In genomic region chr2:186612555-186613440, GRCh38 we compare ENCODE assay signal across 20 cellular contexts. TPM values are rescaled to one million over a fixed set of nuclear protein-coding genes. Genes with fewer than 3 reads are reported as not detected.
A peak's percentile ranks its signal among the peaks of the same experiment; 100 is the strongest.
DNase-seq lines count a peak whose midpoint lies in the region; ATAC-seq, FAIRE-seq and TF ChIP-seq lines count a peak whose summit lies in the region.
"Had no signal": no experiment of that assay in that cellular context is flagged by ENCODE, and none has a peak within 500 bp of the region (broad histone marks: within the 10 kb centered on the region; RNA-seq: fewer than 3 reads in every experiment).

No MANE protein-coding gene starts in this region.

- CTCF ChIA-PET in Caco-2 (lab: Charles Lee) = no interaction called here

- H3K4me3 ChIP-seq in Caco-2 (ENCODE audit: low read depth, low read length) = no peak overlapping the region
- H3K4me3 ChIP-seq: K562, right lobe of liver had no signal

- H3K9me3 Mint-ChIP-seq in nephron progenitor cell (no peaks in the 10 kb centered on the region), Caco-2 (ENCODE audit: unreplicated experiment) (no peaks in the 10 kb centered on the region)
- no peaks in the 10 kb centered on the region for H3K9me3 Mint-ChIP-seq in activated naive CD8-positive, alpha-beta T cell treated with anti-CD3 and anti-CD28 coated beads for 36 hours
- H3K9me3 Mint-ChIP-seq: activated naive CD4-positive, alpha-beta T cell treated with anti-CD3 and anti-CD28 coated beads for 36 hours; HFFc6 had no signal

- TF ChIP-seq CTCF in nephron progenitor cell (IDR thresholded peaks at IDR 0.05) = no peak
- TF ChIP-seq CTCF in Caco-2 (IDR thresholded peaks at IDR 0.05; ENCODE audit: insufficient read depth in 1 of 2, low read depth in 1 of 2, low read length in 1 of 2, severe bottlenecking in 1 of 2, unreplicated experiment in 1 of 2) = no peak

- H3K27me3 ChIP-seq in Caco-2 (replicated peaks; ENCODE audit: control insufficient read depth, insufficient read depth, low read length) = no peaks in the 10 kb centered on the region
- H3K27me3 ChIP-seq: heart left ventricle, right lobe of liver had no signal

- H3K36me3 ChIP-seq in Caco-2 (ENCODE audit: control insufficient read depth, insufficient read depth, low read length) = no peaks in the 10 kb centered on the region
- H3K36me3 ChIP-seq: heart left ventricle, right lobe of liver had no signal

- no peaks in the 10 kb centered on the region for H3K9me3 ChIP-seq in Caco-2
- H3K9me3 ChIP-seq: heart left ventricle, right lobe of liver had no signal

- BruUV-seq in Caco-2 (replicated peaks; lab: Mats Ljungman, UMichigan) = no TSS peak

- ATAC-seq in GM18502 (IDR thresholded peaks at IDR 0.05; ENCODE audit: poor library complexity, unreplicated experiment) = peak; percentile 53
- ATAC-seq in HG02852 (IDR thresholded peaks at IDR 0.05; ENCODE audit: unreplicated experiment) = peak; percentile 56
- ATAC-seq: heart left ventricle, right lobe of liver had no signal

- H3K4me1 Mint-ChIP-seq in nephron progenitor cell = peaks cover 23% of the 10 kb centered on the region
- H3K4me1 Mint-ChIP-seq in Caco-2 (ENCODE audit: low read depth, unreplicated experiment) = peaks cover 6% of the 10 kb centered on the region
- peaks cover 3% of the 10 kb centered on the region for H3K4me1 Mint-ChIP-seq in activated naive CD8-positive, alpha-beta T cell treated with anti-CD3 and anti-CD28 coated beads for 36 hours

- H3K4me3 Mint-ChIP-seq in nephron progenitor cell = no peak overlapping the region
- no peak overlapping the region for H3K4me3 Mint-ChIP-seq in Caco-2 (ENCODE audit: unreplicated experiment)
- H3K4me3 Mint-ChIP-seq in activated naive CD8-positive, alpha-beta T cell treated with anti-CD3 and anti-CD28 coated beads for 36 hours = no peak overlapping the region
- H3K4me3 Mint-ChIP-seq: activated naive CD4-positive, alpha-beta T cell treated with anti-CD3 and anti-CD28 coated beads for 36 hours; HFFc6 had no signal

- FAIRE-seq in RCC 7860 (lab: Jason Lieb, UNC) = no peak
- FAIRE-seq: K562 had no signal

- H3K27me3 Mint-ChIP-seq in nephron progenitor cell (ENCODE audit: low read depth, poor library complexity) (no peaks in the 10 kb centered on the region), Caco-2 (ENCODE audit: insufficient read depth, unreplicated experiment) (no peaks in the 10 kb centered on the region)
- H3K27me3 Mint-ChIP-seq in activated naive CD8-positive, alpha-beta T cell treated with anti-CD3 and anti-CD28 coated beads for 36 hours = no peaks in the 10 kb centered on the region

- POLR2A ChIA-PET in Caco-2 (lab: Charles Lee) = no interaction called here

- H3K4me1 ChIP-seq in Caco-2 = peaks cover 9% of the 10 kb centered on the region
- H3K4me1 ChIP-seq: right lobe of liver had no signal

- H3K36me3 Mint-ChIP-seq in nephron progenitor cell (ENCODE audit: low read depth) (peaks cover 13% of the 10 kb centered on the region), Caco-2 (ENCODE audit: insufficient read depth, unreplicated experiment) (no peaks in the 10 kb centered on the region)
- H3K36me3 Mint-ChIP-seq in activated naive CD8-positive, alpha-beta T cell treated with anti-CD3 and anti-CD28 coated beads for 36 hours = peaks cover 4% of the 10 kb centered on the region

- intact Hi-C loops in Caco-2 (cut with micrococcal nuclease; ENCODE audit: unreplicated experiment) = no loop called here

- H3K27ac Mint-ChIP-seq in nephron progenitor cell = peak overlapping the region; percentile 30
- no peak overlapping the region for H3K27ac Mint-ChIP-seq in Caco-2 (ENCODE audit: unreplicated experiment)
- H3K27ac Mint-ChIP-seq in activated naive CD8-positive, alpha-beta T cell treated with anti-CD3 and anti-CD28 coated beads for 36 hours = no peak overlapping the region
- H3K27ac Mint-ChIP-seq: activated naive CD4-positive, alpha-beta T cell treated with anti-CD3 and anti-CD28 coated beads for 36 hours; HFFc6 had no signal

- peak; percentile 52 for DNase-seq in astrocyte of the hippocampus (ENCODE audit: low read depth, low spot score)
- DNase-seq in nephron progenitor cell = no peak
- no peak for DNase-seq in Caco-2
- no peak for DNase-seq in activated naive CD8-positive, alpha-beta T cell treated with anti-CD3 and anti-CD28 coated beads for 36 hours
- no peak for DNase-seq in RCC 7860 (ENCODE audit: low spot score)
- no peak for DNase-seq in NCI-H1092 treated with DMSO at 0.1 percent for 48 hours (lab: John Stamatoyannopoulos, UW)
- DNase-seq: activated CD4-positive, alpha-beta T cell treated with anti-CD3 and anti-CD28 coated beads, Interleukin-2, amount 50 U/mL, for 1 hour; activated naive CD4-positive, alpha-beta T cell treated with anti-CD3 and anti-CD28 coated beads for 36 hours; activated T-cell treated with anti-CD3 and anti-CD28 coated beads for 4 hours; heart left ventricle; HFFc6; islet precursor cell; mesenchymal stem cell; NCI-H146; NCI-H2227 treated with DMSO at 0.1 percent for 48 hours; right lobe of liver; SHP77 treated with DMSO at 0.1 percent for 48 hours had no signal

RNA-seq across cellular contexts. Expression of gene ITGAV, which starts 22.9 kb away (rescaled TPM):
- total RNA-seq in Caco-2 (2022) = 42.6 and 49.5 TPM in 2 replicates
- 1 to 10 TPM; 3.6 to 3.9 TPM for total RNA-seq in activated naive CD8-positive, alpha-beta T cell treated with anti-CD3 and anti-CD28 coated beads for 36 hours
